In the genomic region with DNA sequence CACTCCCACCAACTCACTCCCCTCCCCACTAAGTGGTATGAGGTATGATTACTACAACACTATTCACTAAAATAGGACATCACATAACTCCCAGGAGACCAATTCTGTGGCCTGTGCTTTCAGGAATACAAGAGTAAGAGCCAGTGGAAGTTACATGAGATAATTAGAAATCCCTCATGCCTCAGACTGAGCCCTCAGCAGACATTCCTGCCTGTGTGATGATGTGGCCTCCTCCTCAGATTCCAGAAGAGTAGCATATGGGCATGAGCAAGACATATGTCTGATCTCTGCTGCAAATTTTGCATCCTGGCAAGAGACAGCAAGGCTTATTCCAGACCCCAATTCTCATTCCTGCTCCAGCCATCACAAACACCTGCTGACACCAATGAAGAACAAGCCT, we compare ENCODE assay signal across 1 cellular context.
TF ChIP-seq lines count a peak whose summit lies in the region.

No MANE protein-coding gene starts in this region.

TF ChIP-seq in IMR-90, 13 proteins besides CTCF, POLR2A, EP300 and RAD21 (continued from another document):
- TF ChIP-seq RFX5 (IDR thresholded peaks at IDR 0.05; ENCODE audit: low read depth, low read length) (no peak), BHLHE40 (IDR thresholded peaks at IDR 0.05; ENCODE audit: low read depth, low read length) (no peak), SMC3 (IDR thresholded peaks at IDR 0.05; ENCODE audit: low read depth, low read length) (no peak), FOS (IDR thresholded peaks at IDR 0.05; ENCODE audit: low read depth, low read length) (no peak), NFE2L2 (IDR thresholded peaks at IDR 0.05; ENCODE audit: low read depth, low read length) (no peak), MAZ (IDR thresholded peaks at IDR 0.05; ENCODE audit: borderline replicate concordance, low read depth, low read length) (no peak), CHD1 (IDR thresholded peaks at IDR 0.05; ENCODE audit: low read depth, low read length) (no peak)
- TF ChIP-seq, protein P1, sequence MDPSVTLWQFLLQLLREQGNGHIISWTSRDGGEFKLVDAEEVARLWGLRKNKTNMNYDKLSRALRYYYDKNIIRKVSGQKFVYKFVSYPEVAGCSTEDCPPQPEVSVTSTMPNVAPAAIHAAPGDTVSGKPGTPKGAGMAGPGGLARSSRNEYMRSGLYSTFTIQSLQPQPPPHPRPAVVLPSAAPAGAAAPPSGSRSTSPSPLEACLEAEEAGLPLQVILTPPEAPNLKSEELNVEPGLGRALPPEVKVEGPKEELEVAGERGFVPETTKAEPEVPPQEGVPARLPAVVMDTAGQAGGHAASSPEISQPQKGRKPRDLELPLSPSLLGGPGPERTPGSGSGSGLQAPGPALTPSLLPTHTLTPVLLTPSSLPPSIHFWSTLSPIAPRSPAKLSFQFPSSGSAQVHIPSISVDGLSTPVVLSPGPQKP (IDR thresholded peaks at IDR 0.05; ENCODE audit: borderline replicate concordance, low read depth, low read length) = no peak
